ENCODE assay signal across 11 cellular contexts in genomic region chr5:80185095-80185494, GRCh38.
A peak's percentile ranks its signal among the peaks of the same experiment; 100 is the strongest.
DNase-seq lines count a peak whose midpoint lies in the region; ATAC-seq, FAIRE-seq and TF ChIP-seq lines count a peak whose summit lies in the region.
"Had no signal": no experiment of that assay in that cellular context is flagged by ENCODE, and none has a peak within 500 bp of the region (broad histone marks: within the 10 kb centered on the region; RNA-seq: fewer than 3 reads in every experiment).

No MANE protein-coding gene starts in this region.

- H3K27me3 ChIP-seq in iPS-18a (ENCODE audit: control insufficient read depth, insufficient read depth, low read length) = no peaks in the 10 kb centered on the region
- H3K27me3 ChIP-seq in thymus (ENCODE audit: control insufficient read depth, insufficient read depth) = no peaks in the 10 kb centered on the region
- H3K27me3 ChIP-seq: cardiac muscle cell had no signal

- H3K4me3 Mint-ChIP-seq in activated T-cell treated with anti-CD3 and anti-CD28 coated beads, Interleukin-2, amount 50 U/mL, for 72 hours = peak overlapping the region; percentile 28 to 48

- H3K27me3 Mint-ChIP-seq in activated T-cell treated with anti-CD3 and anti-CD28 coated beads, Interleukin-2, amount 50 U/mL, for 72 hours (ENCODE audit: low read depth) = no peaks in the 10 kb centered on the region

- H3K9ac ChIP-seq in iPS-18a (ENCODE audit: low read length) = peak overlapping the region; percentile 24

- peak overlapping the region; percentile 54 for H3K27ac Mint-ChIP-seq in activated T-cell treated with anti-CD3 and anti-CD28 coated beads, Interleukin-2, amount 50 U/mL, for 72 hours

- no peaks in the 10 kb centered on the region for H3K36me3 Mint-ChIP-seq in activated T-cell treated with anti-CD3 and anti-CD28 coated beads, Interleukin-2, amount 50 U/mL, for 72 hours (ENCODE audit: insufficient read depth in 2 of 2)

- H3K9me3 ChIP-seq in iPS-18a (ENCODE audit: control insufficient read depth, low read depth, low read length) = no peaks in the 10 kb centered on the region
- H3K9me3 ChIP-seq in thymus (ENCODE audit: control insufficient read depth) = no peaks in the 10 kb centered on the region

- H3K4me1 ChIP-seq in iPS-18a (ENCODE audit: control insufficient read depth, low read depth, low read length) = peaks cover 70% of the 10 kb centered on the region
- peaks cover 56% of the 10 kb centered on the region for H3K4me1 ChIP-seq in thymus (ENCODE audit: control insufficient read depth, insufficient read depth, low read length)

- H3K4me3 ChIP-seq in iPS-18a (ENCODE audit: low read length) (no peak overlapping the region), thymus (ENCODE audit: low read length) (no peak overlapping the region)
- H3K4me3 ChIP-seq: cardiac muscle cell had no signal

- WGBS in thymus = 58% methylated on average over 6 of the region's 6 CpGs

- peaks cover 100% of the 10 kb centered on the region for H3K4me1 Mint-ChIP-seq in activated T-cell treated with anti-CD3 and anti-CD28 coated beads, Interleukin-2, amount 50 U/mL, for 72 hours (ENCODE audit: low read depth)

- TF ChIP-seq CTCF in VCaP (conservative IDR thresholded peaks at IDR 0.05) = no peak

- no peak for TF ChIP-seq POLR2A in GM12892 (IDR thresholded peaks at IDR 0.05; ENCODE audit: low read depth, low read length)

- H3K36me3 ChIP-seq in iPS-18a (ENCODE audit: control insufficient read depth, low read depth, low read length) (no peaks in the 10 kb centered on the region), thymus (ENCODE audit: control insufficient read depth, insufficient read depth) (no peaks in the 10 kb centered on the region)
- H3K36me3 ChIP-seq: cardiac muscle cell had no signal

- ATAC-seq in activated T-cell treated with anti-CD3 and anti-CD28 coated beads, Interleukin-2, amount 50 U/mL, for 72 hours (replicated peaks in 1 of 2) = peak; percentile 39 to 40

- H3K27ac ChIP-seq in VCaP (peak overlapping the region; percentile 97), iPS-18a (ENCODE audit: low read length) (peak overlapping the region; percentile 84), thymus (ENCODE audit: low read depth) (peak overlapping the region; percentile 31)
- H3K27ac ChIP-seq: cardiac muscle cell had no signal

- peak in 1 of 2 donors; percentile 37 for DNase-seq in activated T-cell treated with anti-CD3 and anti-CD28 coated beads, Interleukin-2, amount 50 U/mL, for 72 hours
- DNase-seq in activated T-cell treated with anti-CD3 and anti-CD28 coated beads, Interleukin-2, amount 50 U/mL, for 48 hours = no peak
- DNase-seq in GM12892 (ENCODE audit: insufficient read length) (no peak), midbrain (lab: John Stamatoyannopoulos, UW) (no peak), SKM-1 (lab: John Stamatoyannopoulos, UW; ENCODE audit: unreplicated experiment) (no peak)
- DNase-seq: retina had no signal

- FAIRE-seq in GM12892 (lab: Jason Lieb, UNC) = no peak
- FAIRE-seq: G401.6 had no signal

- H3K9me3 Mint-ChIP-seq in activated T-cell treated with anti-CD3 and anti-CD28 coated beads, Interleukin-2, amount 50 U/mL, for 72 hours = no peaks in the 10 kb centered on the region

Comparison
In these comparisons a context has a peak if more than half of its experiments do, and no peak if none do; other contexts are left out.
1. H3K27ac ChIP-seq: peak in every context shown above with its lines; median percentile 97 in VCaP; 84 in iPS-18a; 31 in thymus.